Comparison of ENCODE assay signal across 20 cellular contexts in the genomic region with DNA sequence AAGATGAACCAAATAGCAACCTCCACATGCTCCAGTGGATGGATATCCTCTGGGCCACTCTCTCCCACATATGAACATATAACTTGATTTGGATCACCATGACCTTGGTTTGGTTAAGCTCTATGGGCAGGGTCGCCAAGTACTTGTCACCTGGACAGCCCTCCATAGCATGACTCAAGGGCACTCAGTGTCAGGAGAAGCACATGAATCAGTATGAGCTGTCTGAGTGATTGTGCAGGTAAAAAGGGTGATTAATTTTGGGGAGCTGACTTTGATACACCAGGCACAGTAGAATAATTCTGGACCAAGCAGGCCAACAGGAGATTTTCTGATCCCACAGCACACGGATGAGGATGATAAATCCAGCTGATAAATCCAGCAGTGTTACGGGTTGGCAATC.
A peak's percentile ranks its signal among the peaks of the same experiment; 100 is the strongest.
DNase-seq lines count a peak whose midpoint lies in the region; FAIRE-seq and TF ChIP-seq lines count a peak whose summit lies in the region.
"Had no signal": no experiment of that assay in that cellular context is flagged by ENCODE, and none has a peak within 500 bp of the region (broad histone marks: within the 10 kb centered on the region; RNA-seq: fewer than 3 reads in every experiment).

No MANE protein-coding gene starts in this region.

- H3K4me3 ChIP-seq in mammary epithelial cell (replicated peaks in 1 of 3; ENCODE audit: insufficient read depth in 1 of 3, low read depth in 2 of 3, low read length in 3 of 3), result no peak overlapping the region
- no peak overlapping the region for H3K4me3 ChIP-seq in epithelial cell of esophagus (ENCODE audit: low read length)
- no peak overlapping the region for H3K4me3 ChIP-seq in keratinocyte (ENCODE audit: control insufficient read depth in 2 of 3, extremely low read depth in 1 of 3, insufficient read depth in 2 of 3, low read depth in 1 of 3, low read length in 3 of 3)
- no peak overlapping the region for H3K4me3 ChIP-seq in foreskin fibroblast (ENCODE audit: low read depth in 1 of 2, low read length in 2 of 2)
- H3K4me3 ChIP-seq in mesenchymal stem cell (ENCODE audit: insufficient read depth in 1 of 2, low read depth in 1 of 2, low read length in 2 of 2), result no peak overlapping the region
- H3K4me3 ChIP-seq in effector memory CD4-positive, alpha-beta T cell (ENCODE audit: insufficient read depth, low read depth, low read length, poor library complexity, severe bottlenecking), result no peak overlapping the region
- H3K4me3 ChIP-seq: A549, GM23338 had no signal

- H3K79me2 ChIP-seq in mammary epithelial cell (ENCODE audit: insufficient read depth, low read length), result no peaks in the 10 kb centered on the region
- no peaks in the 10 kb centered on the region for H3K79me2 ChIP-seq in keratinocyte (ENCODE audit: control insufficient read depth, insufficient read depth, low read length)

- H2AK5ac ChIP-seq in mesenchymal stem cell (ENCODE audit: low read length, severe bottlenecking), result no peak overlapping the region

- in situ Hi-C loops in mammary epithelial cell (cut with MboI; ENCODE audit: low sequenced_read_pairs in 2 of 2), result no loop called here

- H4K91ac ChIP-seq in mesenchymal stem cell (ENCODE audit: low read length), result no peak overlapping the region

- H3K18ac ChIP-seq in mesenchymal stem cell (ENCODE audit: low read depth in 1 of 2, low read length in 2 of 2), result no peak overlapping the region

- H4K8ac ChIP-seq in mesenchymal stem cell (ENCODE audit: low read length), result no peak overlapping the region

- H3K9me1 ChIP-seq in keratinocyte (ENCODE audit: control insufficient read depth, extremely low read depth, insufficient read depth, low read length), result no peaks in the 10 kb centered on the region

- peaks cover 23% of the 10 kb centered on the region for H3K4me1 Mint-ChIP-seq in MCF 10A (ENCODE audit: insufficient read depth, unreplicated experiment)
- H3K4me1 Mint-ChIP-seq: GM23338 had no signal

- no peaks in the 10 kb centered on the region for H4K20me1 ChIP-seq in mammary epithelial cell (ENCODE audit: insufficient read depth, low read length)
- no peaks in the 10 kb centered on the region for H4K20me1 ChIP-seq in keratinocyte (ENCODE audit: control insufficient read depth, extremely low read depth, insufficient read depth, low read length)

- no peak for FAIRE-seq in keratinocyte (lab: Jason Lieb, UNC)
- FAIRE-seq: A549, H54, HTR-8/SVneo had no signal

- POLR2A ChIA-PET in MCF 10A (lab: Yijun Ruan, JAX), result interaction anchor here (0.6 kb wide), 2 partner anchors 264 to 272 kb away, joined by 3 to 4 read pairs; no protein-coding TSS in a partner anchor

- H3K79me1 ChIP-seq in mesenchymal stem cell (replicated peaks; ENCODE audit: low read length, poor library complexity, severe bottlenecking), result no peaks in the 10 kb centered on the region

- H3K9me3 Mint-ChIP-seq in MCF 10A (ENCODE audit: unreplicated experiment), result no peaks in the 10 kb centered on the region
- H3K9me3 Mint-ChIP-seq: CD4-positive, alpha-beta T cell; GM23338 had no signal

- H3K9ac ChIP-seq in mammary epithelial cell (ENCODE audit: insufficient read depth, low read length) (no peak overlapping the region), keratinocyte (ENCODE audit: control insufficient read depth, extremely low read depth, insufficient read depth, low read length) (no peak overlapping the region), mesenchymal stem cell (ENCODE audit: low read length) (no peak overlapping the region)

- dilution Hi-C loops in mammary epithelial cell (cut with HindIII; ENCODE audit: low sequenced_read_pairs), result no loop called here
- dilution Hi-C loops in keratinocyte (cut with MboI; ENCODE audit: extremely low pct_ligation_motif_present, low sequenced_read_pairs), result no loop called here

- H3K9me3 ChIP-seq in mammary epithelial cell (replicated peaks; ENCODE audit: insufficient read depth, low read length) (no peaks in the 10 kb centered on the region), keratinocyte (ENCODE audit: control insufficient read depth, low read depth, low read length) (no peaks in the 10 kb centered on the region), mesenchymal stem cell (ENCODE audit: control insufficient read depth, low read length) (peaks cover 2% of the 10 kb centered on the region)
- H3K9me3 ChIP-seq in effector memory CD4-positive, alpha-beta T cell (ENCODE audit: control insufficient read depth, low read length), result no peaks in the 10 kb centered on the region
- H3K9me3 ChIP-seq: A549, Caco-2 had no signal

- no peak overlapping the region for H3K4ac ChIP-seq in mesenchymal stem cell (ENCODE audit: low read depth in 1 of 2, low read length in 2 of 2)

- H3K27me3 ChIP-seq in mammary epithelial cell (ENCODE audit: insufficient read depth, low read length) (no peaks in the 10 kb centered on the region), keratinocyte (ENCODE audit: control insufficient read depth, extremely low read depth, insufficient read depth, low read length) (no peaks in the 10 kb centered on the region), mesenchymal stem cell (ENCODE audit: control insufficient read depth in 1 of 2, insufficient read depth in 1 of 2, low read length in 2 of 2) (peaks cover 0 to under 1% of the 10 kb centered on the region in 2 experiments)
- H3K27me3 ChIP-seq in effector memory CD4-positive, alpha-beta T cell (replicated peaks; ENCODE audit: control insufficient read depth, insufficient read depth, low read length, poor library complexity, severe bottlenecking), result no peaks in the 10 kb centered on the region

- H3K36me3 ChIP-seq in mammary epithelial cell (ENCODE audit: insufficient read depth, low read length), result no peaks in the 10 kb centered on the region
- no peaks in the 10 kb centered on the region for H3K36me3 ChIP-seq in keratinocyte (ENCODE audit: control insufficient read depth in 2 of 2, extremely low read depth in 1 of 2, insufficient read depth in 2 of 2, low read length in 2 of 2)
- H3K36me3 ChIP-seq in mesenchymal stem cell (ENCODE audit: control insufficient read depth in 1 of 2, insufficient read depth in 2 of 2, low read depth in 1 of 2, low read length in 2 of 2), result no peaks in the 10 kb centered on the region
- H3K36me3 ChIP-seq in effector memory CD4-positive, alpha-beta T cell (ENCODE audit: control insufficient read depth, insufficient read depth, low read length), result no peaks in the 10 kb centered on the region

- TF ChIP-seq CTCF in mammary epithelial cell (conservative IDR thresholded peaks at IDR 0.05 in 1 of 2, IDR thresholded peaks at IDR 0.05 in 1 of 2; ENCODE audit: extremely low read depth in 1 of 2, insufficient read depth in 1 of 2, low read depth in 1 of 2, low read length in 2 of 2) (no peak), MCF 10A (IDR thresholded peaks at IDR 0.05; ENCODE audit: unreplicated experiment) (no peak), epithelial cell of esophagus (IDR thresholded peaks at IDR 0.05; ENCODE audit: insufficient read depth, low read depth, low read length, missing control alignments) (no peak), keratinocyte (optimal IDR thresholded peaks at IDR 0.05 in 1 of 3, IDR thresholded peaks at IDR 0.05 in 1 of 3, conservative IDR thresholded peaks at IDR 0.05 in 1 of 3; ENCODE audit: extremely low read depth in 1 of 3, insufficient read depth in 2 of 3, low read length in 3 of 3) (no peak), foreskin fibroblast (IDR thresholded peaks at IDR 0.05; ENCODE audit: low read depth, low read length) (no peak)

- H3K14ac ChIP-seq in mesenchymal stem cell (ENCODE audit: low read length in 2 of 2), result no peak overlapping the region

- H3K4me2 ChIP-seq in mammary epithelial cell (ENCODE audit: insufficient read depth, low read depth, low read length) (no peak overlapping the region), keratinocyte (ENCODE audit: control insufficient read depth, extremely low read depth, insufficient read depth, low read depth, low read length) (no peak overlapping the region), mesenchymal stem cell (ENCODE audit: low read length, poor library complexity, severe bottlenecking) (no peak overlapping the region)
- H3K4me2 ChIP-seq: A549, GM23338 had no signal

- CTCF ChIA-PET in mammary epithelial cell (lab: Charles Lee; ENCODE audit: low non-redundant PET) (interaction anchor here (0.8 kb wide), 1 partner anchor 1081 kb away, joined by 4 read pairs; no protein-coding TSS in a partner anchor), MCF 10A (lab: Yijun Ruan, JAX) (interaction anchor here (0.8 to 1.3 kb wide), 2 partner anchors 15 to 41 kb away, joined by 3 read pairs; no protein-coding TSS in a partner anchor)

- H2AFZ ChIP-seq in mammary epithelial cell (ENCODE audit: low read depth, low read length) (no peak overlapping the region), keratinocyte (ENCODE audit: control insufficient read depth, low read length) (no peak overlapping the region), mesenchymal stem cell (ENCODE audit: low read depth, low read length) (no peak overlapping the region)
- H2AFZ ChIP-seq: GM23338 had no signal

- H3K27ac ChIP-seq in mammary epithelial cell (ENCODE audit: insufficient read depth, low read depth, low read length), result no peak overlapping the region
- no peak overlapping the region for H3K27ac ChIP-seq in keratinocyte (ENCODE audit: control insufficient read depth, insufficient read depth, low read length)
- no peak overlapping the region for H3K27ac ChIP-seq in mesenchymal stem cell (ENCODE audit: low read length, poor library complexity, severe bottlenecking)
- H3K27ac ChIP-seq in effector memory CD4-positive, alpha-beta T cell (ENCODE audit: insufficient read depth, low read length, poor library complexity, severe bottlenecking), result no peak overlapping the region
- H3K27ac ChIP-seq: 22Rv1, A549, C4-2B, HL-60 had no signal

- no peak overlapping the region for H3K23ac ChIP-seq in mesenchymal stem cell (ENCODE audit: low read length in 2 of 2)

- H3K4me3 Mint-ChIP-seq in MCF 10A (ENCODE audit: unreplicated experiment), result no peak overlapping the region
- H3K4me3 Mint-ChIP-seq: CD4-positive, alpha-beta T cell; GM23338 had no signal

- intact Hi-C loops in mammary epithelial cell (cut with micrococcal nuclease), result loop anchor here (10.0 kb wide), 1 partner anchor 159 kb away; no protein-coding TSS in a partner anchor
- intact Hi-C loops in MCF 10A (cut with micrococcal nuclease), result no loop called here

- H3K27ac Mint-ChIP-seq in MCF 10A (ENCODE audit: low read depth, unreplicated experiment), result no peak overlapping the region
- H3K27ac Mint-ChIP-seq: CD4-positive, alpha-beta T cell; GM23338 had no signal

- no peak overlapping the region for H2BK5ac ChIP-seq in mesenchymal stem cell (ENCODE audit: low read depth, low read length, poor library complexity, severe bottlenecking)

- BruUV-seq in mammary epithelial cell (replicated peaks; lab: Mats Ljungman, UMichigan) (no TSS peak), MCF 10A (replicated peaks; lab: Mats Ljungman, UMichigan) (no TSS peak)

- no peak overlapping the region for H2BK12ac ChIP-seq in mesenchymal stem cell (ENCODE audit: low read length in 2 of 2)

- H3K4me1 ChIP-seq in mammary epithelial cell (ENCODE audit: insufficient read depth, low read length) (peaks cover 31% of the 10 kb centered on the region), keratinocyte (ENCODE audit: control insufficient read depth, extremely low read depth, insufficient read depth, low read length) (peaks cover 32% of the 10 kb centered on the region), mesenchymal stem cell (ENCODE audit: control insufficient read depth, insufficient read depth, low read depth, low read length) (no peaks in the 10 kb centered on the region)
- no peaks in the 10 kb centered on the region for H3K4me1 ChIP-seq in effector memory CD4-positive, alpha-beta T cell (ENCODE audit: control insufficient read depth, insufficient read depth, low read length, poor library complexity, severe bottlenecking)
- H3K4me1 ChIP-seq: A549, Caco-2 had no signal

- no peak overlapping the region for H2BK120ac ChIP-seq in mesenchymal stem cell (ENCODE audit: low read depth, low read length)

- no peaks in the 10 kb centered on the region for H3K27me3 Mint-ChIP-seq in MCF 10A (ENCODE audit: insufficient read depth, unreplicated experiment)

- no peaks in the 10 kb centered on the region for H3K36me3 Mint-ChIP-seq in MCF 10A (ENCODE audit: insufficient read depth, unreplicated experiment)

- no peak overlapping the region for H2BK15ac ChIP-seq in mesenchymal stem cell (ENCODE audit: low read depth, poor library complexity, severe bottlenecking)

- DNase-seq in mammary epithelial cell (peak; percentile 65), MCF 10A (ENCODE audit: unreplicated experiment) (no peak), epithelial cell of esophagus (ENCODE audit: low read depth) (peak; percentile 83), keratinocyte (ENCODE audit: low read depth, low spot score) (peak; percentile 35), foreskin fibroblast (no peak), mesenchymal stem cell (no peak)
- no peak for DNase-seq in effector memory CD4-positive, alpha-beta T cell
- DNase-seq: AML-193; Caco-2; CD4-positive, alpha-beta T cell; DMS79 treated with DMSO at 0.1 percent for 48 hours; GF-D8; HCEC 1CT had no signal

- 33% methylated on average over 3 of the region's 3 CpGs for WGBS in mammary epithelial cell (ENCODE audit: low coverage, missing lambda C conversion rate)
- WGBS in mesenchymal stem cell, result 87% methylated on average over 3 of the region's 3 CpGs

Comparison
In these comparisons a context has a peak if more than half of its experiments do, and no peak if none do; other contexts are left out.
1. DNase-seq: peak in mammary epithelial cell (single experiment), epithelial cell of esophagus (single experiment) and keratinocyte (single experiment); none in MCF 10A (single experiment), foreskin fibroblast (0 of 2), mesenchymal stem cell (single experiment) and effector memory CD4-positive, alpha-beta T cell (0 of 3).